ENCODE assay signal across 24 cellular contexts in the genomic region with DNA sequence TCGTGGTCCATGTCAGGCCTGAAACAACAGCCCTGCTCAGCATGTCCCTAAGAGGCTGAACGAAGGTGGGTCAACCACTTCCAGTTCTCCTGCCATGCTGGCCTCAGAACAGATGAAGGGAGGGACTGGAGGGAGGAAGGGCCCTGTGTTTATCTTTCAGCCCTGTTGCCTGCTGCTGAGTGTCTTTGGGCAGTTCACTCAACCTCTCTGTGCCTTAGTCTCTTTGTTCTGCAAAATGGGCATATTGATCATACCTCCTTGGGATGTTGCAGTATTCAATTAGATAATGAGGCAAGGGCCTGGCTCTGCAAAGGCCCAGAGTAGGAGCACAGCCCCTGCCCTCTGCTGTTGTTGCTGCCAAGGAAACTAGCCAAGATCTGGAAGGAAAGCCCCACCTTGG.
"Had no signal": no experiment of that assay in that cellular context is flagged by ENCODE, and none has a peak within 500 bp of the region (broad histone marks: within the 10 kb centered on the region; RNA-seq: fewer than 3 reads in every experiment).

No MANE protein-coding gene starts in this region.

- H3K4me3 ChIP-seq: hepatocyte, left ventricle myocardium inferior, lung, mucosa of descending colon, pancreas, prostate gland, smooth muscle cell, stomach, suprapubic skin, thoracic aorta, tibial artery, uterus had no signal

- H3K36me3 ChIP-seq: left ventricle myocardium inferior, pancreas, prostate gland, stomach, suprapubic skin, thoracic aorta, tibial artery, uterus had no signal

- ATAC-seq: mucosa of descending colon; naive thymus-derived CD4-positive, alpha-beta T cell; pancreas; right cardiac atrium; stimulated activated naive B cell treated with anti-CD40 and anti-IgM and Interleukin-4, amounts not matched to agents 10 μg/mL and 1 μg/mL and 100 μg/mL, for 72 hours; stimulated activated naive CD8-positive, alpha-beta T cell treated with anti-CD3 and anti-CD28 coated beads, Interleukin-15, Interleukin-2, amounts not matched to agents 100 U/mL and 50 U/mL, for 24 hours had no signal

- H3K27me3 ChIP-seq: hepatocyte, pancreas, stomach, suprapubic skin, tibial artery, uterus had no signal

- H2AFZ ChIP-seq: hepatocyte had no signal

- H3K9me3 ChIP-seq: left ventricle myocardium inferior, mucosa of descending colon, pancreas, prostate gland, stomach, suprapubic skin, thoracic aorta, tibial artery, uterus had no signal

- FAIRE-seq: pancreas had no signal

- H3K4me2 ChIP-seq: hepatocyte, smooth muscle cell had no signal

- H3K4me1 ChIP-seq: left ventricle myocardium inferior, prostate gland, stomach, suprapubic skin, uterus had no signal

- DNase-seq: islet precursor cell; left ventricle myocardium inferior; midbrain; mucosa of descending colon; naive thymus-derived CD4-positive, alpha-beta T cell; nucleus accumbens; pancreas; retina; right cardiac atrium; stimulated activated CD4-positive, alpha-beta T cell treated with anti-CD3 and anti-CD28 coated beads, Interleukin-12 subunit alpha, Interleukin-12 subunit beta, amount 100 ng/mL, for 4 hours; stimulated activated CD4-positive, alpha-beta T cell treated with anti-CD3 and anti-CD28 coated beads, Interleukin-15, amount 100 ng/mL, for 24 hours; stimulated activated CD4-positive, alpha-beta T cell treated with anti-CD3 and anti-CD28 coated beads, Interleukin-2, amount 100 ng/mL, for 24 hours; stimulated activated CD4-positive, alpha-beta T cell treated with anti-CD3 and anti-CD28 coated beads, Interleukin-4, amount 100 ng/mL, for 1 hour; stimulated activated naive B cell treated with anti-CD40 and anti-IgM and Interleukin-4, amounts not matched to agents 10 μg/mL and 1 μg/mL and 100 μg/mL, for 72 hours; stimulated activated naive CD8-positive, alpha-beta T cell treated with anti-CD3 and anti-CD28 coated beads, Interleukin-15, Interleukin-2, amounts not matched to agents 100 U/mL and 50 U/mL, for 24 hours; stomach; tibial artery; uterus had no signal

- H3K79me2 ChIP-seq: hepatocyte had no signal

- H3K27ac ChIP-seq: hepatocyte, left ventricle myocardium inferior, pancreas, prostate gland, stomach, suprapubic skin, thoracic aorta, tibial artery, uterus had no signal
